8 cellular contexts compared by ENCODE assay signal in the genomic region with DNA sequence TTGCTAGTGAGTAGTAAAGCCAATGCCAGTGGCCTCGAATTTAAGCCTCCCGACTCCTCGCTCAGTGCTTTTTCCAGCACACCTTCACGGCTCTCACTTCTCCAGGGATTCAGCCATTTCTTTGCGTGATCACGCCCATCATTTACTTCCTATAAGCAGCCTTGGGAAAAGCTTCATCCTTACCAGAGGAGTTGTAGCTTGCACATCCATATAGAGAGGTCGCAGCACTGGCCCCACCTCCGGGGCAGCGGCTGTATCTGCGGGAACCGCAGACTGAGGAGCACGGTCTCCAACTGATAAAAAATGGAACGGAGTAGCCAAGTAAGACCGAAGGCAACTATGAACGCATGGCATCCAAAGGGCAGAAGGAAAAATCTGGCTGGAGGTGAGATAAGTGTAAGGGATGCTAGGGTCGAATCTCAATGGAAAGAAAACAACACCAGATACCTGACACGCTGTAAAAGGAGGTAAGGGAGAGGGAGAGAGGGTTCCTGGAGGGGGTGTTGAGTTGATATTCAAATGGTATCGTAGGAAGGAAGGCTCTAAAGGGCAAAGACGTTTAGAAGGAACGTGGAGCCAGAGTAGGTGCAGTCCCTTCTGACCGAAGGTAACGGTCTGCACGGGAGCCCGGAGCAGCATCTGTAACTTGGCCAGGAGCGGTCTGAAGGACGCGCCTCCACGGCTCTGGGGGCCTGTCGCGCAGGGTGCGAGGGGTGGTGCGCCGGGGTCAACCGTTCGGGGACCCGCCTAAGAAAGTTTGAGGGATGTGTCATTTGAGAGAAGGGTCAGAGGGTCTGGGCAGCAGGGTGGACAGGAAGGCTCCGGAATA. TPM values are rescaled to one million over a fixed set of nuclear protein-coding genes. Genes with fewer than 3 reads are reported as not detected.
A peak's percentile ranks its signal among the peaks of the same experiment; 100 is the strongest.
DNase-seq lines count a peak whose midpoint lies in the region; ATAC-seq and TF ChIP-seq lines count a peak whose summit lies in the region.

No MANE protein-coding gene starts in this region.

- H3K4me1 Mint-ChIP-seq in mesothelial cell of epicardium, result peaks cover 23% of the 10 kb centered on the region

- H3K36me3 ChIP-seq in SJCRH30, result peaks cover 32% of the 10 kb centered on the region
- peaks cover 5% of the 10 kb centered on the region for H3K36me3 ChIP-seq in ectodermal cell (ENCODE audit: control insufficient read depth, insufficient read depth, low read length)
- peaks cover 0 to 45% of the 10 kb centered on the region in 2 donors for H3K36me3 ChIP-seq in vagina

- H3K9me3 ChIP-seq in SJCRH30 (replicated peaks), result no peaks in the 10 kb centered on the region
- H3K9me3 ChIP-seq in ectodermal cell (ENCODE audit: control insufficient read depth, low read length), result no peaks in the 10 kb centered on the region
- H3K9me3 ChIP-seq in vagina, result no peaks in the 10 kb centered on the region

- H3K4me3 Mint-ChIP-seq in mesothelial cell of epicardium, result peak overlapping the region; percentile 84

- H3K4me3 ChIP-seq in SJCRH30 (peak overlapping the region; percentile 88), ectodermal cell (ENCODE audit: insufficient read depth, low read depth, low read length) (peak overlapping the region; percentile 98), vagina (peak overlapping the region; percentile 79 to 89)

- TF ChIP-seq CTCF in mesothelial cell of epicardium (IDR thresholded peaks at IDR 0.05; ENCODE audit: unreplicated experiment) (no peak), vagina (IDR thresholded peaks at IDR 0.05) (no peak)

- no peaks in the 10 kb centered on the region for H3K27me3 Mint-ChIP-seq in mesothelial cell of epicardium (ENCODE audit: low read depth)

- no peak for TF ChIP-seq POLR2A in vagina (IDR thresholded peaks at IDR 0.05)

- WGBS in ectodermal cell, 2 experiments, result 12% methylated on average over 37 of the region's 37 CpGs

- H3K4me1 ChIP-seq in SJCRH30, result peaks cover 17% of the 10 kb centered on the region
- H3K4me1 ChIP-seq in ectodermal cell (ENCODE audit: control insufficient read depth, insufficient read depth, low read length), result peaks cover 11% of the 10 kb centered on the region
- H3K4me1 ChIP-seq in vagina, result peaks cover 24% of the 10 kb centered on the region

- H3K27ac ChIP-seq in SJCRH30, result peak overlapping the region; percentile 66; the same call in 1 of the 2 replicates
- no peak overlapping the region for H3K27ac ChIP-seq in ectodermal cell (ENCODE audit: insufficient read depth, low read depth, low read length, poor library complexity, severe bottlenecking)
- H3K27ac ChIP-seq in vagina, result peak overlapping the region; percentile 84

- H3K9me3 Mint-ChIP-seq in mesothelial cell of epicardium, result no peaks in the 10 kb centered on the region

- intact Hi-C loops in vagina (cut with DNase I), result loop anchor here (2.0 kb wide), 1 partner anchor 44 kb away; the partner anchor contains the start of gene RBM39

- H3K27me3 ChIP-seq in SJCRH30, result no peaks in the 10 kb centered on the region
- H3K27me3 ChIP-seq in ectodermal cell (ENCODE audit: control insufficient read depth, insufficient read depth, low read length, poor library complexity, severe bottlenecking), result no peaks in the 10 kb centered on the region
- no peaks in the 10 kb centered on the region for H3K27me3 ChIP-seq in vagina

- DNase-seq in NCI-H1417 (lab: John Stamatoyannopoulos, UW) (peak in 2 of 3 experiments; percentile 65 to 76), NCI-H1417 treated with DMSO at 0.1 percent for 48 hours (lab: John Stamatoyannopoulos, UW) (no peak), SJCRH30 (peak; percentile 52 to 62), mesothelial cell of epicardium (ENCODE audit: low spot score in 2 of 2, unreplicated experiment in 2 of 2) (no peak), vagina (ENCODE audit: extremely low spot score in 2 of 2) (peak in 1 of 2 donors; percentile 85), GOT3 (lab: John Stamatoyannopoulos, UW) (no peak)

- H3K36me3 Mint-ChIP-seq in mesothelial cell of epicardium, result peaks cover 10% of the 10 kb centered on the region

- peak; percentile 11 for ATAC-seq in HG02840 (IDR thresholded peaks at IDR 0.05; ENCODE audit: low FRiP score, unreplicated experiment)

- peak overlapping the region; percentile 92 for H3K27ac Mint-ChIP-seq in mesothelial cell of epicardium

RNA-seq across cellular contexts. Expression of gene NFS1, which starts 0.6 kb away (rescaled TPM):
- 27.6 and 28.7 TPM in 2 replicates for total RNA-seq in SJCRH30 (2014; rRNA removed; shearing (Covaris generic))
- polyA plus RNA-seq in ectodermal cell (2013, experiment 1 of 4), result 27.2 TPM
- 22.5 TPM for polyA plus RNA-seq in ectodermal cell (2013, experiment 2 of 4)
- 23.3 TPM for polyA plus RNA-seq in ectodermal cell (2013, experiment 3 of 4)
- polyA plus RNA-seq in ectodermal cell (2013, experiment 4 of 4), result 22.5 TPM
- total RNA-seq in mesothelial cell of epicardium (16.5 to 19.6 TPM (median 18.9 TPM) in 3 replicates), vagina (15.2 TPM)

RNA-seq across cellular contexts. Expression of gene ROMO1, which starts 0.7 kb away (rescaled TPM):
- 282 and 419 TPM in 2 replicates for total RNA-seq in SJCRH30 (2014; rRNA removed; shearing (Covaris generic))
- 184 TPM for polyA plus RNA-seq in ectodermal cell (2013, experiment 1 of 4)
- polyA plus RNA-seq in ectodermal cell (2013, experiment 2 of 4), result 172 TPM
- 194 TPM for polyA plus RNA-seq in ectodermal cell (2013, experiment 3 of 4)
- 210 TPM for polyA plus RNA-seq in ectodermal cell (2013, experiment 4 of 4)
- 105 to 107 TPM (median 105 TPM) in 3 replicates for total RNA-seq in mesothelial cell of epicardium
- total RNA-seq in vagina, result 248 TPM

RNA-seq across cellular contexts. Expression of gene CPNE1, which starts 33.8 kb away (rescaled TPM):
- 276 and 297 TPM in 2 replicates for total RNA-seq in SJCRH30 (2014; rRNA removed; shearing (Covaris generic))
- polyA plus RNA-seq in ectodermal cell (2013, experiment 1 of 4), result 358 TPM
- polyA plus RNA-seq in ectodermal cell (2013, experiment 2 of 4), result 299 TPM
- 299 TPM for polyA plus RNA-seq in ectodermal cell (2013, experiment 3 of 4)
- 311 TPM for polyA plus RNA-seq in ectodermal cell (2013, experiment 4 of 4)
- total RNA-seq in mesothelial cell of epicardium (221 to 246 TPM (median 238 TPM) in 3 replicates), vagina (149 TPM)

RNA-seq across cellular contexts. Expression of gene RBM12, which starts 33.8 kb away (rescaled TPM):
- total RNA-seq in SJCRH30 (2014; rRNA removed; shearing (Covaris generic)), result 137 and 142 TPM in 2 replicates
- 111 TPM for polyA plus RNA-seq in ectodermal cell (2013, experiment 1 of 4)
- 161 TPM for polyA plus RNA-seq in ectodermal cell (2013, experiment 2 of 4)
- 99.7 TPM for polyA plus RNA-seq in ectodermal cell (2013, experiment 3 of 4)
- polyA plus RNA-seq in ectodermal cell (2013, experiment 4 of 4), result 130 TPM
- 154 to 158 TPM (median 156 TPM) in 3 replicates for total RNA-seq in mesothelial cell of epicardium
- 26.8 TPM for total RNA-seq in vagina

RNA-seq across cellular contexts. Expression of gene RBM39, which starts 43.5 kb away (rescaled TPM):
- total RNA-seq in SJCRH30 (2014; rRNA removed; shearing (Covaris generic)), result 423 and 517 TPM in 2 replicates
- polyA plus RNA-seq in ectodermal cell (2013, experiment 1 of 4), result 295 TPM
- 250 TPM for polyA plus RNA-seq in ectodermal cell (2013, experiment 2 of 4)
- polyA plus RNA-seq in ectodermal cell (2013, experiment 3 of 4), result 241 TPM
- 256 TPM for polyA plus RNA-seq in ectodermal cell (2013, experiment 4 of 4)
- 463 to 488 TPM (median 479 TPM) in 3 replicates for total RNA-seq in mesothelial cell of epicardium
- 370 TPM for total RNA-seq in vagina

Comparison
In these comparisons a context has a peak if more than half of its experiments do, and no peak if none do; other contexts are left out.
1. DNase-seq: peak in NCI-H1417 (2 of 3) and SJCRH30 (2 of 2); none in NCI-H1417 treated with DMSO at 0.1 percent for 48 hours (single experiment), mesothelial cell of epicardium (0 of 2) and GOT3 (single experiment).
2. Peak in every context shown above with its lines, with median percentiles within 50 percentile points of each other: H3K4me3 ChIP-seq.